Comparison of ENCODE assay signal across 8 cellular contexts in genomic region chr19:58519355-58520256, GRCh38. TPM values are rescaled to one million over a fixed set of nuclear protein-coding genes. Genes with fewer than 3 reads are reported as not detected.
A peak's percentile ranks its signal among the peaks of the same experiment; 100 is the strongest.
DNase-seq lines count a peak whose midpoint lies in the region; ATAC-seq, FAIRE-seq and TF ChIP-seq lines count a peak whose summit lies in the region.

Gene ZBTB45, minus strand, starts transcription at chr19:58519810. Its CDS starts 2,137 bp downstream, at chr19:58517673.

- H3K9ac ChIP-seq in kidney (ENCODE audit: low read length in 2 of 2), result peak within 1 kb of the TSS; percentile 70 to 74

- H3K4me3 ChIP-seq in kidney (ENCODE audit: low read length in 2 of 2), result peak within 1 kb of the TSS; percentile 85 to 86

- intact Hi-C loops in kidney (cut with DNase I), result no loop called here

- ATAC-seq in GM19043 (IDR thresholded peaks at IDR 0.05; ENCODE audit: low read depth, unreplicated experiment) (peak; percentile 67), HG03378 (IDR thresholded peaks at IDR 0.05; ENCODE audit: unreplicated experiment) (peak; percentile 81)

- no peaks in the 10 kb centered on the region for H3K9me3 ChIP-seq in kidney (ENCODE audit: control insufficient read depth in 1 of 2, low read length in 2 of 2)

- peak within 1 kb of the TSS; percentile 88 to 97 for H3K27ac ChIP-seq in kidney (ENCODE audit: low read depth in 2 of 2, low read length in 2 of 2)

- no peak for FAIRE-seq in kidney (lab: Jason Lieb, UNC)

- TF ChIP-seq CTCF in kidney (IDR thresholded peaks at IDR 0.05; ENCODE audit: borderline replicate concordance, extremely low read depth, insufficient read depth), result peak; percentile 67

- peaks cover 7 to 24% of the 10 kb centered on the region in 2 donors for H3K4me1 ChIP-seq in kidney (ENCODE audit: control insufficient read depth in 1 of 2, insufficient read depth in 1 of 2, low read depth in 1 of 2, low read length in 2 of 2)

- DNase-seq in Ammon's horn (ENCODE audit: low spot score), result peak; percentile 97
- peak; percentile 97 for DNase-seq in NCI-H446 treated with DMSO at 0.1 percent for 48 hours (lab: John Stamatoyannopoulos, UW)
- DNase-seq in activated CD4-positive, CD25-positive, alpha-beta regulatory T cell treated with anti-CD3 and anti-CD28 coated beads, Interleukin-2, amount 50 U/mL, for 72 hours, result peak; percentile 91
- DNase-seq in cerebellar nuclear complex (lab: John Stamatoyannopoulos, UW), result peak; percentile 68 to 86
- DNase-seq in kidney, result peak; percentile 98
- DNase-seq in stimulated activated CD4-positive, alpha-beta T cell treated with anti-CD3 and anti-CD28 coated beads, Interleukin-15, amount 100 ng/mL, for 24 hours, result peak; percentile 93

- H3K36me3 ChIP-seq in kidney (ENCODE audit: control insufficient read depth in 1 of 2, insufficient read depth in 2 of 2, low read length in 2 of 2), result peaks cover 7 to 10% of the 10 kb centered on the region in 2 donors

RNA-seq across cellular contexts. Expression of gene ZBTB45, which starts in this region (rescaled TPM):
- 16.9 TPM for total RNA-seq in kidney
- 7.7 TPM for polyA plus RNA-seq in kidney (ENCODE audit: insufficient read depth, low read depth, low replicate concordance)

Comparison
In these comparisons a context has a peak if more than half of its experiments do, and no peak if none do; other contexts are left out.
1. Peak in every context shown above with its lines: DNase-seq, ATAC-seq, H3K4me3 ChIP-seq and H3K27ac ChIP-seq.